In genomic region chr19:5680437-5681368, GRCh38 we compare ENCODE assay signal across 8 cellular contexts. TPM values are rescaled to one million over a fixed set of nuclear protein-coding genes. Genes with fewer than 3 reads are reported as not detected.
A peak's percentile ranks its signal among the peaks of the same experiment; 100 is the strongest.
DNase-seq lines count a peak whose midpoint lies in the region; ATAC-seq and TF ChIP-seq lines count a peak whose summit lies in the region.

Gene HSD11B1L (plus strand): TSS chr19:5681027. CDS start chr19:5684833, 3,806 bp downstream.
Gene MICOS13 (minus strand): TSS chr19:5680516. CDS start chr19:5680486, 30 bp downstream.

- H3K4me1 ChIP-seq in DOHH2 (ENCODE audit: control insufficient read depth, low read length) (peaks cover 13% of the 10 kb centered on the region), GM23338 (ENCODE audit: insufficient read depth) (no peaks in the 10 kb centered on the region; the same call in 1 of the 2 replicates)

- H3K9me3 ChIP-seq in DOHH2 (ENCODE audit: control insufficient read depth, insufficient read depth, low read length) = no peaks in the 10 kb centered on the region

- H3K36me3 ChIP-seq in DOHH2 (ENCODE audit: control insufficient read depth, low read length) = peaks cover 2% of the 10 kb centered on the region
- no peaks in the 10 kb centered on the region for H3K36me3 ChIP-seq in GM23338 (ENCODE audit: insufficient read depth)

- peak within 1 kb of the TSS; percentile 98 for H3K27ac Mint-ChIP-seq in GM23338
- H3K27ac Mint-ChIP-seq in natural killer cell treated with Interleukin-12 subunit alpha and Interleukin-12 subunit beta and Interleukin-15 and Interleukin-18, amount 100 ng/mL, for 72 hours = peak within 1 kb of the TSS; percentile 85 to 96

- no peaks in the 10 kb centered on the region for H3K9me3 Mint-ChIP-seq in GM23338
- H3K9me3 Mint-ChIP-seq in natural killer cell treated with Interleukin-12 subunit alpha and Interleukin-12 subunit beta and Interleukin-15 and Interleukin-18, amount 100 ng/mL, for 72 hours = no peaks in the 10 kb centered on the region

- H3K27ac ChIP-seq in DOHH2 (ENCODE audit: low read depth, low read length) (peak within 1 kb of the TSS; percentile 51), GM23338 (ENCODE audit: low read depth) (no peak within 1 kb of the TSS)

- peaks cover 11% of the 10 kb centered on the region for H3K79me2 ChIP-seq in DOHH2 (ENCODE audit: control insufficient read depth, low read length)
- H3K79me2 ChIP-seq in GM23338 (replicated peaks; ENCODE audit: insufficient read depth) = no peaks in the 10 kb centered on the region

- H2AFZ ChIP-seq in GM23338 = peak within 1 kb of the TSS; percentile 99

- H3K4me2 ChIP-seq in DOHH2 (ENCODE audit: low read length) (peak within 1 kb of the TSS; percentile 98), GM23338 (peak within 1 kb of the TSS; percentile 95)

- H3K4me3 ChIP-seq in DOHH2 (ENCODE audit: low read length) (peak within 1 kb of the TSS; percentile 97), GM23338 (peak within 1 kb of the TSS; percentile 89), fibroblast of pulmonary artery (replicated peaks; ENCODE audit: low read depth, low read length) (peak within 1 kb of the TSS; percentile 99)

- H3K27me3 ChIP-seq in DOHH2 (ENCODE audit: control insufficient read depth, low read length) (0 out of 2 replicates have a peak, but pooled peaks cover 2% of the 10 kb centered on the region), GM23338 (ENCODE audit: insufficient read depth) (no peaks in the 10 kb centered on the region)

- DNase-seq in GM23338 (ENCODE audit: low spot score) = peak; percentile 99
- DNase-seq in LHCN-M2 (ENCODE audit: low read depth) = peak; percentile 99
- peak; percentile 99 for DNase-seq in RPMI8226
- peak; percentile 97 for DNase-seq in activated T-helper 9 cell treated with anti-CD3 and anti-CD28 coated beads, Interleukin-2, amount 50 U/mL, for 16 hours (ENCODE audit: low read depth)
- DNase-seq in fibroblast of pulmonary artery (ENCODE audit: low read depth) = peak; percentile 99
- peak; percentile 99 for DNase-seq in natural killer cell treated with Interleukin-12 subunit alpha and Interleukin-12 subunit beta and Interleukin-15 and Interleukin-18, amount 100 ng/mL, for 72 hours (ENCODE audit: low spot score)
- DNase-seq in stimulated activated naive CD8-positive, alpha-beta T cell treated with anti-CD3 and anti-CD28 coated beads, Interleukin-15, Interleukin-2, amounts not matched to agents 100 U/mL and 50 U/mL, for 24 hours = peak; percentile 97

- no peaks in the 10 kb centered on the region; the same call in 1 of the 3 replicates for H3K36me3 Mint-ChIP-seq in GM23338 (ENCODE audit: low read depth)
- no peaks in the 10 kb centered on the region for H3K36me3 Mint-ChIP-seq in natural killer cell treated with Interleukin-12 subunit alpha and Interleukin-12 subunit beta and Interleukin-15 and Interleukin-18, amount 100 ng/mL, for 72 hours

- ATAC-seq in GM23338 = peak; percentile 95
- peak; percentile 97 to 98 for ATAC-seq in natural killer cell treated with Interleukin-12 subunit alpha and Interleukin-12 subunit beta and Interleukin-15 and Interleukin-18, amount 100 ng/mL, for 72 hours
- ATAC-seq in stimulated activated naive CD8-positive, alpha-beta T cell treated with anti-CD3 and anti-CD28 coated beads, Interleukin-15, Interleukin-2, amounts not matched to agents 100 U/mL and 50 U/mL, for 24 hours = peak; percentile 96

- TF ChIP-seq CTCF in DOHH2 (IDR thresholded peaks at IDR 0.05; ENCODE audit: low read depth, low read length, poor library complexity, severe bottlenecking) = no peak
- TF ChIP-seq CTCF in GM23338 (conservative IDR thresholded peaks at IDR 0.05; ENCODE audit: low read depth in 2 of 2) = no peak
- no peak for TF ChIP-seq CTCF in fibroblast of pulmonary artery (IDR thresholded peaks at IDR 0.05; ENCODE audit: low read length, missing control alignments)

- H4K20me1 ChIP-seq in DOHH2 (ENCODE audit: control insufficient read depth, insufficient read depth, low read depth, low read length) (no peaks in the 10 kb centered on the region), GM23338 (replicated peaks; ENCODE audit: insufficient read depth) (peaks cover 2% of the 10 kb centered on the region; the same call in 1 of the 2 replicates)

- H3K4me3 Mint-ChIP-seq in GM23338 = peak within 1 kb of the TSS; percentile 98
- H3K4me3 Mint-ChIP-seq in natural killer cell treated with Interleukin-12 subunit alpha and Interleukin-12 subunit beta and Interleukin-15 and Interleukin-18, amount 100 ng/mL, for 72 hours = peak within 1 kb of the TSS; percentile 86

- peaks cover 14% of the 10 kb centered on the region for H3K4me1 Mint-ChIP-seq in GM23338
- peaks cover 20 to 21% of the 10 kb centered on the region in 2 donors for H3K4me1 Mint-ChIP-seq in natural killer cell treated with Interleukin-12 subunit alpha and Interleukin-12 subunit beta and Interleukin-15 and Interleukin-18, amount 100 ng/mL, for 72 hours (ENCODE audit: low read depth in 2 of 2)

- H3F3A ChIP-seq in DOHH2 (ENCODE audit: control insufficient read depth, insufficient read depth) = no peaks in the 10 kb centered on the region
- H3F3A ChIP-seq in GM23338 (replicated peaks; ENCODE audit: low read depth) = 0 out of 2 replicates have a peak, but pooled peaks cover 4% of the 10 kb centered on the region

- H3K27me3 Mint-ChIP-seq in GM23338 (ENCODE audit: insufficient read depth, low read depth, poor library complexity) = peaks cover 27% of the 10 kb centered on the region
- no peaks in the 10 kb centered on the region for H3K27me3 Mint-ChIP-seq in natural killer cell treated with Interleukin-12 subunit alpha and Interleukin-12 subunit beta and Interleukin-15 and Interleukin-18, amount 100 ng/mL, for 72 hours

- H3K9me2 ChIP-seq in DOHH2 (replicated peaks; ENCODE audit: control insufficient read depth, low read length) (no peaks in the 10 kb centered on the region), GM23338 (ENCODE audit: insufficient read depth) (peaks cover 7% of the 10 kb centered on the region)

RNA-seq across cellular contexts. Expression of gene HSD11B1L, which starts in this region (rescaled TPM):
- total RNA-seq in GM23338 (2014; rRNA removed; shearing (Covaris generic)) = 12.9 and 14.6 TPM in 2 replicates
- polyA plus RNA-seq in GM23338 (2016; fragmentation: Nextera tagmentation; extraction: Ambion mirVana) = 17.8 and 18.4 TPM in 2 replicates
- 22.4 and 24.7 TPM in 2 replicates for total RNA-seq in LHCN-M2 (2014; rRNA removed)
- 14.9 TPM for polyA plus RNA-seq in LHCN-M2 (2012)
- total RNA-seq in natural killer cell treated with Interleukin-12 subunit alpha and Interleukin-12 subunit beta and Interleukin-15 and Interleukin-18, amount 100 ng/mL, for 72 hours = 1 to 10 TPM; 1.8 to 3.6 TPM

RNA-seq across cellular contexts. Expression of gene MICOS13, which starts in this region (rescaled TPM):
- 9.1 and 15.5 TPM in 2 replicates for total RNA-seq in GM23338 (2014; rRNA removed; shearing (Covaris generic))
- polyA plus RNA-seq in GM23338 (2016; fragmentation: Nextera tagmentation; extraction: Ambion mirVana) = 54.6 and 63.8 TPM in 2 replicates
- 48.8 and 52.1 TPM in 2 replicates for total RNA-seq in LHCN-M2 (2014; rRNA removed)
- 117 TPM for polyA plus RNA-seq in LHCN-M2 (2012)
- 10 to 100 TPM; 40.7 to 41.4 TPM for total RNA-seq in natural killer cell treated with Interleukin-12 subunit alpha and Interleukin-12 subunit beta and Interleukin-15 and Interleukin-18, amount 100 ng/mL, for 72 hours
